ENCODE assay signal across 23 cellular contexts in the genomic region with DNA sequence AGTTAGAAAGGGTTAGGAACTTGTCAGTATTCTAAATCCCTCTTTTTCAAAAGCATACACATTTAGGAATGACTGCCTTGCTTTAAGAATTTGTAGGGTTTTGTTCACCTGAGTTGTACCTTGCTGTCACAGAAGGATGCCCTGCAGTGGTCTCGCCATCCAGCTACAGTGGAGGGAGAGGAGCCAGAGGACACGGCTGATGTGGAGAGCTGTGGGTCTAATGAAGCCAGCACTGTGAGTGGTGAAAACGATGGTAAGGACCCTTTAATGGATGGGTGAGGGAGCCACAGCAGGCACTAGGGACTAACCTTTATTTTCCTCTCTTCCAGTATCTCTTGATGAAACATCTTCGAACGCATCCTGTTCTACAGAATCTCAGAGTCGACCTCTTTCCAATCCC.
DNase-seq lines count a peak whose midpoint lies in the region; ATAC-seq and TF ChIP-seq lines count a peak whose summit lies in the region.
"Had no signal": no experiment of that assay in that cellular context is flagged by ENCODE, and none has a peak within 500 bp of the region (broad histone marks: within the 10 kb centered on the region; RNA-seq: fewer than 3 reads in every experiment).

No MANE protein-coding gene starts in this region.

- H3K4me1 ChIP-seq in SK-N-SH (ENCODE audit: control insufficient read depth in 1 of 2, insufficient read depth in 2 of 2, low read depth in 1 of 2, low read length in 1 of 2) (no peaks in the 10 kb centered on the region), cardiac muscle cell (ENCODE audit: low read depth) (peaks cover 16% of the 10 kb centered on the region), heart left ventricle (peaks cover under 1 to 15% (median 8%) of the 10 kb centered on the region in 12 donors), osteoblast (ENCODE audit: insufficient read depth, low read length) (no peaks in the 10 kb centered on the region)

- H3K27ac Mint-ChIP-seq in activated naive CD8-positive, alpha-beta T cell treated with anti-CD3 and anti-CD28 coated beads for 36 hours, result peak overlapping the region; percentile 2

- 85% methylated on average over 6 of the region's 6 CpGs for WGBS in SK-N-SH (ENCODE audit: low lambda C conversion rate)
- WGBS in heart left ventricle, 4 donors, result 90 to 94% (median 92%) methylated on average over 6 of the region's 6 CpGs

- POLR2A ChIA-PET in SK-N-SH (lab: Yijun Ruan, JAX), result no interaction called here

- no peaks in the 10 kb centered on the region for H3K27me3 Mint-ChIP-seq in activated naive CD8-positive, alpha-beta T cell treated with anti-CD3 and anti-CD28 coated beads for 36 hours

- H2AFZ ChIP-seq in SK-N-SH (ENCODE audit: low read depth) (no peak overlapping the region), osteoblast (ENCODE audit: low read length) (no peak overlapping the region)
- H2AFZ ChIP-seq: GM23248 had no signal

- H3K9me2 ChIP-seq in SK-N-SH, result no peaks in the 10 kb centered on the region

- intact Hi-C loops in heart left ventricle (cut with DNase I), result loop anchor here in 1 of 10 donors (5.0 kb wide), 1 partner anchor 71 kb away; a partner anchor contains a TSS

- H3K79me2 ChIP-seq in SK-N-SH (ENCODE audit: insufficient read depth) (peaks cover 59% of the 10 kb centered on the region), osteoblast (ENCODE audit: insufficient read depth, low read length) (peaks cover 53% of the 10 kb centered on the region)

- H3K27ac ChIP-seq in SK-N-SH (ENCODE audit: low read depth in 2 of 2, low read length in 1 of 2), result no peak overlapping the region
- peak overlapping the region; percentile 37 for H3K27ac ChIP-seq in cardiac muscle cell
- H3K27ac ChIP-seq in heart left ventricle, result no peak overlapping the region
- no peak overlapping the region for H3K27ac ChIP-seq in osteoblast (ENCODE audit: low read depth, low read length)
- H3K27ac ChIP-seq: 22Rv1, C4-2B, GM23248 had no signal

- no peak for TF ChIP-seq POLR2A in heart left ventricle (IDR thresholded peaks at IDR 0.05)

- no peak for TF ChIP-seq EP300 in SK-N-SH (IDR thresholded peaks at IDR 0.05; ENCODE audit: borderline replicate concordance in 1 of 2, low read depth in 1 of 2, low read length in 1 of 2)

- ATAC-seq in SK-N-SH treated with all-trans-retinoic acid at 6 μM for 48 hours (no peak), heart left ventricle (no peak), HG03097 (IDR thresholded peaks at IDR 0.05; ENCODE audit: low FRiP score, unreplicated experiment) (no peak)
- ATAC-seq: HCT116, K562 had no signal

- TF ChIP-seq RAD21 in SK-N-SH (IDR thresholded peaks at IDR 0.05; ENCODE audit: low read length), result no peak

- H3K4me3 ChIP-seq in SK-N-SH (ENCODE audit: low read depth in 2 of 2, low read length in 1 of 2), result no peak overlapping the region
- no peak overlapping the region for H3K4me3 ChIP-seq in cardiac muscle cell
- H3K4me3 ChIP-seq in heart left ventricle, result no peak overlapping the region
- H3K4me3 ChIP-seq in osteoblast (ENCODE audit: insufficient read depth, low read length), result no peak overlapping the region
- H3K4me3 ChIP-seq: GM23248, K562 had no signal

- peaks cover 3% of the 10 kb centered on the region for H3K4me1 Mint-ChIP-seq in activated naive CD8-positive, alpha-beta T cell treated with anti-CD3 and anti-CD28 coated beads for 36 hours

- H3F3A ChIP-seq in SK-N-SH (replicated peaks; ENCODE audit: insufficient read depth), result no peaks in the 10 kb centered on the region

- TF ChIP-seq CTCF in SK-N-SH (IDR thresholded peaks at IDR 0.05), result no peak
- no peak for TF ChIP-seq CTCF in cardiac muscle cell (IDR thresholded peaks at IDR 0.05; ENCODE audit: low read depth, low read length)
- TF ChIP-seq CTCF in heart left ventricle (IDR thresholded peaks at IDR 0.05), result no peak
- TF ChIP-seq CTCF in osteoblast (IDR thresholded peaks at IDR 0.05; ENCODE audit: extremely low read depth, low read depth, low read length), result no peak

- H3K27me3 ChIP-seq in SK-N-SH (ENCODE audit: insufficient read depth) (no peaks in the 10 kb centered on the region), cardiac muscle cell (no peaks in the 10 kb centered on the region), heart left ventricle (no peaks in the 10 kb centered on the region), osteoblast (ENCODE audit: insufficient read depth, low read length) (no peaks in the 10 kb centered on the region)

- H3K9me3 ChIP-seq in SK-N-SH, result no peaks in the 10 kb centered on the region
- no peaks in the 10 kb centered on the region for H3K9me3 ChIP-seq in cardiac muscle cell (ENCODE audit: low read depth)
- H3K9me3 ChIP-seq in heart left ventricle, result no peaks in the 10 kb centered on the region
- H3K9me3 ChIP-seq in osteoblast (ENCODE audit: low read depth, low read length), result no peaks in the 10 kb centered on the region

- CTCF ChIA-PET in SK-N-SH (lab: Yijun Ruan, JAX), result interaction anchor here (1.1 kb wide), 1 partner anchor 29 kb away, joined by 4 read pairs; no protein-coding TSS in a partner anchor

- H3K36me3 ChIP-seq in SK-N-SH (replicated peaks in 1 of 2; ENCODE audit: control insufficient read depth in 1 of 2, insufficient read depth in 2 of 2, low read length in 1 of 2), result peaks cover 49 to 52% of the 10 kb centered on the region in 2 experiments
- H3K36me3 ChIP-seq in cardiac muscle cell, result peaks cover 36% of the 10 kb centered on the region
- H3K36me3 ChIP-seq in heart left ventricle, result peaks cover 0 to 64% (median 52%) of the 10 kb centered on the region in 9 donors
- H3K36me3 ChIP-seq in osteoblast (ENCODE audit: insufficient read depth, low read length), result peaks cover 54% of the 10 kb centered on the region

- no peak overlapping the region for H3K9ac ChIP-seq in SK-N-SH
- H3K9ac ChIP-seq: GM23248 had no signal

- peaks cover 32% of the 10 kb centered on the region for H3K36me3 Mint-ChIP-seq in activated naive CD8-positive, alpha-beta T cell treated with anti-CD3 and anti-CD28 coated beads for 36 hours

- H3K4me2 ChIP-seq in SK-N-SH (no peak overlapping the region), osteoblast (ENCODE audit: insufficient read depth, low read length) (no peak overlapping the region)

- H4K20me1 ChIP-seq in SK-N-SH (ENCODE audit: insufficient read depth), result peaks cover 40% of the 10 kb centered on the region
- peaks cover 20% of the 10 kb centered on the region for H4K20me1 ChIP-seq in osteoblast (ENCODE audit: insufficient read depth, low read length)

- no peaks in the 10 kb centered on the region for H3K9me3 Mint-ChIP-seq in activated naive CD8-positive, alpha-beta T cell treated with anti-CD3 and anti-CD28 coated beads for 36 hours

- DNase-seq in SK-N-SH, result peak; percentile 7
- no peak for DNase-seq in cardiac muscle cell (ENCODE audit: low read depth in 1 of 2, low spot score in 1 of 2)
- DNase-seq in heart left ventricle, result no peak
- DNase-seq in activated naive CD8-positive, alpha-beta T cell treated with anti-CD3 and anti-CD28 coated beads for 36 hours, result no peak
- DNase-seq in osteoblast (ENCODE audit: insufficient read length, low spot score, missing footprints), result peak; percentile 14
- DNase-seq in retina, result no peak
- DNase-seq: AML-193, COR-L47, DMS 273 treated with DMSO at 0.1 percent for 48 hours, DND-41, GM23248, NCI-H1105 treated with DMSO at 0.1 percent for 48 hours, NCI-H1694 treated with DMSO at 0.1 percent for 48 hours, NCI-H2107, NCI-H510A, NCI-H774, SHP77 had no signal

- no peak overlapping the region for H3K4me3 Mint-ChIP-seq in activated naive CD8-positive, alpha-beta T cell treated with anti-CD3 and anti-CD28 coated beads for 36 hours

TF ChIP-seq in SK-N-SH, 30 proteins besides CTCF, POLR2A, EP300 and RAD21 (continues in another document):
- TF ChIP-seq, protein P1, sequence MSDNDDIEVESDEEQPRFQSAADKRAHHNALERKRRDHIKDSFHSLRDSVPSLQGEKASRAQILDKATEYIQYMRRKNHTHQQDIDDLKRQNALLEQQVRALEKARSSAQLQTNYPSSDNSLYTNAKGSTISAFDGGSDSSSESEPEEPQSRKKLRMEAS (IDR thresholded peaks at IDR 0.05; ENCODE audit: low read depth), result no peak
- TF ChIP-seq, protein P2, sequence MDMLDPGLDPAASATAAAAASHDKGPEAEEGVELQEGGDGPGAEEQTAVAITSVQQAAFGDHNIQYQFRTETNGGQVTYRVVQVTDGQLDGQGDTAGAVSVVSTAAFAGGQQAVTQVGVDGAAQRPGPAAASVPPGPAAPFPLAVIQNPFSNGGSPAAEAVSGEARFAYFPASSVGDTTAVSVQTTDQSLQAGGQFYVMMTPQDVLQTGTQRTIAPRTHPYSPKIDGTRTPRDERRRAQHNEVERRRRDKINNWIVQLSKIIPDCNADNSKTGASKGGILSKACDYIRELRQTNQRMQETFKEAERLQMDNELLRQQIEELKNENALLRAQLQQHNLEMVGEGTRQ (IDR thresholded peaks at IDR 0.05; ENCODE audit: borderline replicate concordance, low read depth, low read length), result no peak

TF ChIP-seq in SK-N-SH treated with all-trans-retinoic acid at 6 μM for 48 hours, 23 proteins besides CTCF, POLR2A, EP300 and RAD21 (continues in another document):
- TF ChIP-seq, protein P3, sequence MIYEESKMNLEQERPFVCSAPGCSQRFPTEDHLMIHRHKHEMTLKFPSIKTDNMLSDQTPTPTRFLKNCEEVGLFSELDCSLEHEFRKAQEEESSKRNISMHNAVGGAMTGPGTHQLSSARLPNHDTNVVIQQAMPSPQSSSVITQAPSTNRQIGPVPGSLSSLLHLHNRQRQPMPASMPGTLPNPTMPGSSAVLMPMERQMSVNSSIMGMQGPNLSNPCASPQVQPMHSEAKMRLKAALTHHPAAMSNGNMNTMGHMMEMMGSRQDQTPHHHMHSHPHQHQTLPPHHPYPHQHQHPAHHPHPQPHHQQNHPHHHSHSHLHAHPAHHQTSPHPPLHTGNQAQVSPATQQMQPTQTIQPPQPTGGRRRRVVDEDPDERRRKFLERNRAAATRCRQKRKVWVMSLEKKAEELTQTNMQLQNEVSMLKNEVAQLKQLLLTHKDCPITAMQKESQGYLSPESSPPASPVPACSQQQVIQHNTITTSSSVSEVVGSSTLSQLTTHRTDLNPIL (CRISPR knock-in tag; IDR thresholded peaks at IDR 0.05; ENCODE audit: low read depth), result no peak
- no peak for TF ChIP-seq ARNTL (CRISPR knock-in tag; IDR thresholded peaks at IDR 0.05; ENCODE audit: borderline replicate concordance, low read depth)
- TF ChIP-seq ZNF8 (CRISPR knock-in tag; IDR thresholded peaks at IDR 0.05), result no peak
- TF ChIP-seq ZFP3 (CRISPR knock-in tag; IDR thresholded peaks at IDR 0.05), result no peak
- no peak for TF ChIP-seq SNAI2 (CRISPR knock-in tag; IDR thresholded peaks at IDR 0.05)
- TF ChIP-seq ZNF565 (CRISPR knock-in tag; conservative IDR thresholded peaks at IDR 0.05; ENCODE audit: low read depth), result no peak
- TF ChIP-seq ZFP30 (CRISPR knock-in tag; IDR thresholded peaks at IDR 0.05), result no peak
- no peak for TF ChIP-seq TCF4 (CRISPR knock-in tag; IDR thresholded peaks at IDR 0.05; ENCODE audit: borderline replicate concordance)

Comparison
In these comparisons a context has a peak if more than half of its experiments do, and no peak if none do; other contexts are left out.
1. DNase-seq: peak in SK-N-SH (single experiment) and osteoblast (single experiment); none in cardiac muscle cell (0 of 2), heart left ventricle (0 of 5), activated naive CD8-positive, alpha-beta T cell treated with anti-CD3 and anti-CD28 coated beads for 36 hours (single experiment) and retina (single experiment).